ENCODE assay signal across 17 cellular contexts in the genomic region with DNA sequence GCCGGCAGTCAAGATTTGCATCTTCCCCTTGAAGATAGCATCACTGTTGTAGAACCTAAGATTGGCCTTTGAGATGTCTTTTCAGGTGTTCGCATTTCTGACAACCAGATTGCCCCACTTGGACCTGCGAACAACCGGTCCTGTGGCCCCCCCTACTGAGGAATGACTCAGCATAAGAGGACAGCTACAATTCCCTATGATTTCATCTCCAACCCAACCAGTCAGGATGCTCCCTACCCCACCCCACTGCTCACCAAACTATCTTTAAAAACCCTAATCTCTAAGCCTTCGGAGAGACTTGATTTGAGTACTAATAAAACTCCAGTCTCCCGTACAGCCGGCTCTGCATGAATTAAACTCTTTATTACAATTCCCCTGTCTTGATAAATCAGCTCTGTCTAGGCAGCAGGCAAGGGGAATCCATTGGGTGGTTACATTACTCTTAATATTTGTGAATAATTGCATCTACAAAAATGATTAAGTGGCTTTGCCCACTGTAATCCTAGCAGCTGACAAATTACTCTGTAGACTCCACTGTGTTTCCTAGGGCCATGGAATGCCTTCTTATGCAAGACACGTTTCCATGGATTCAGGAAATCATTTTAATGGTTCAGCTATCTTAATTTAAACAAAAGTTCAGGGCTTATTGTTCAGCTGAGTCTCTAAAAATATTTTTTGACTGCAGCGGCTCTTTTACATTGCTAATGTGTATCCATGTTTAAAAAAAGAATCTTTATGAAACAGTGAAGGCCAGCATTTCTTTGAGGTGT.
DNase-seq lines count a peak whose midpoint lies in the region; ATAC-seq, FAIRE-seq and TF ChIP-seq lines count a peak whose summit lies in the region.
"Had no signal": no experiment of that assay in that cellular context is flagged by ENCODE, and none has a peak within 500 bp of the region (broad histone marks: within the 10 kb centered on the region; RNA-seq: fewer than 3 reads in every experiment).

No MANE protein-coding gene starts in this region.

- no peaks in the 10 kb centered on the region for H3K36me3 ChIP-seq in left ventricle myocardium inferior
- no peaks in the 10 kb centered on the region for H3K36me3 ChIP-seq in right atrium auricular region
- no peaks in the 10 kb centered on the region for H3K36me3 ChIP-seq in astrocyte (ENCODE audit: insufficient read depth, low read length)
- H3K36me3 ChIP-seq in sigmoid colon, result no peaks in the 10 kb centered on the region
- H3K36me3 ChIP-seq in uterus, result no peaks in the 10 kb centered on the region
- H3K36me3 ChIP-seq: stomach had no signal

- H4K20me1 ChIP-seq in astrocyte (ENCODE audit: insufficient read depth, low read length), result no peaks in the 10 kb centered on the region

- DNase-seq in left ventricle myocardium inferior (no peak), right atrium auricular region (ENCODE audit: low spot score) (no peak), astrocyte (ENCODE audit: low read depth) (peak; percentile 73), fibroblast of pulmonary artery (ENCODE audit: low read depth) (peak; percentile 70), sigmoid colon (no peak), uterus (no peak), left ventricle myocardium superior (no peak)
- DNase-seq: activated CD4-positive, alpha-beta T cell treated with anti-CD3 and anti-CD28 coated beads, Interleukin-2, amount 50 U/mL, for 1 hour; activated T-cell treated with anti-CD3 and anti-CD28 coated beads, Interleukin-2, amount 50 U/mL, for 24 hours; caudate nucleus; islet precursor cell; NCI-H187 treated with DMSO at 0.1 percent for 48 hours; NCI-H524; stimulated activated CD4-positive, alpha-beta T cell treated with anti-CD3 and anti-CD28 coated beads, Interleukin-15, amount 100 ng/mL, for 24 hours; stomach had no signal

- H3K27me3 Mint-ChIP-seq in astrocyte (ENCODE audit: low read depth, unreplicated experiment), result no peaks in the 10 kb centered on the region
- H3K27me3 Mint-ChIP-seq: activated T-cell treated with anti-CD3 and anti-CD28 coated beads, Interleukin-2, amount 50 U/mL, for 24 hours had no signal

- no peak for ATAC-seq in HG02884 (IDR thresholded peaks at IDR 0.05; ENCODE audit: unreplicated experiment)
- no peak for ATAC-seq in left ventricle myocardium superior
- ATAC-seq: activated naive CD4-positive, alpha-beta T cell treated with anti-CD3 and anti-CD28 coated beads, Interleukin-2, amount 50 U/mL, for 72 hours had no signal

- no peak overlapping the region for H2AFZ ChIP-seq in astrocyte (ENCODE audit: low read depth, low read length)

- intact Hi-C loops in left ventricle myocardium inferior (cut with micrococcal nuclease), result no loop called here
- intact Hi-C loops in sigmoid colon (cut with DNase I), result loop anchor here (10.0 kb wide), 2 partner anchors 176 to 326 kb away; no protein-coding TSS in a partner anchor
- intact Hi-C loops in uterus (cut with DNase I; ENCODE audit: low total_unique reads), result no loop called here
- intact Hi-C loops in left ventricle myocardium superior (cut with micrococcal nuclease), result no loop called here

- H3K4me1 Mint-ChIP-seq in astrocyte (ENCODE audit: low read depth, unreplicated experiment), result peaks cover 9% of the 10 kb centered on the region

- no peak for TF ChIP-seq EP300 in sigmoid colon (IDR thresholded peaks at IDR 0.05)

- H3K27ac ChIP-seq in left ventricle myocardium inferior (replicated peaks) (no peak overlapping the region), right atrium auricular region (no peak overlapping the region), astrocyte (ENCODE audit: low read depth, low read length) (no peak overlapping the region), sigmoid colon (peak overlapping the region in 3 of 4 donors; percentile 27 to 57 (median 34)), uterus (peak overlapping the region in 1 of 2 donors; percentile 19)
- H3K27ac ChIP-seq: stomach had no signal

- H3K79me2 ChIP-seq in astrocyte (ENCODE audit: insufficient read depth, low read length), result no peaks in the 10 kb centered on the region

- H3K36me3 Mint-ChIP-seq in astrocyte (ENCODE audit: low read depth, unreplicated experiment), result peaks cover 4% of the 10 kb centered on the region

- H3K4me2 ChIP-seq in astrocyte (ENCODE audit: low read length), result peak overlapping the region; percentile 36

- 85 to 89% methylated on average over 9 of the region's 9 CpGs for WGBS in sigmoid colon, 2 donors

- peak; percentile 15 for TF ChIP-seq CTCF in left ventricle myocardium inferior (IDR thresholded peaks at IDR 0.05; ENCODE audit: borderline replicate concordance)
- TF ChIP-seq CTCF in right atrium auricular region (IDR thresholded peaks at IDR 0.05), result no peak
- TF ChIP-seq CTCF in astrocyte (IDR thresholded peaks at IDR 0.05; ENCODE audit: insufficient read depth, low read depth, low read length), result no peak
- TF ChIP-seq CTCF in fibroblast of pulmonary artery (IDR thresholded peaks at IDR 0.05; ENCODE audit: low read length, missing control alignments), result no peak
- TF ChIP-seq CTCF in sigmoid colon (IDR thresholded peaks at IDR 0.05), result no peak
- no peak for TF ChIP-seq CTCF in uterus (IDR thresholded peaks at IDR 0.05)

- H3K4me3 Mint-ChIP-seq in astrocyte (ENCODE audit: unreplicated experiment), result no peak overlapping the region
- H3K4me3 Mint-ChIP-seq: activated T-cell treated with anti-CD3 and anti-CD28 coated beads, Interleukin-2, amount 50 U/mL, for 24 hours had no signal

- FAIRE-seq in astrocyte (lab: Jason Lieb, UNC), result peak; percentile 91

- H3K9me3 ChIP-seq in left ventricle myocardium inferior (replicated peaks), result no peaks in the 10 kb centered on the region
- no peaks in the 10 kb centered on the region for H3K9me3 ChIP-seq in right atrium auricular region
- no peaks in the 10 kb centered on the region for H3K9me3 ChIP-seq in astrocyte (ENCODE audit: insufficient read depth, low read depth, low read length)
- no peaks in the 10 kb centered on the region for H3K9me3 ChIP-seq in sigmoid colon
- no peaks in the 10 kb centered on the region for H3K9me3 ChIP-seq in uterus
- H3K9me3 ChIP-seq: stomach had no signal

- no peaks in the 10 kb centered on the region for H3K4me1 ChIP-seq in left ventricle myocardium inferior
- no peaks in the 10 kb centered on the region for H3K4me1 ChIP-seq in right atrium auricular region
- peaks cover 14% of the 10 kb centered on the region for H3K4me1 ChIP-seq in astrocyte (ENCODE audit: insufficient read depth, low read length)
- peaks cover 0 to 19% (median 6%) of the 10 kb centered on the region in 4 donors for H3K4me1 ChIP-seq in sigmoid colon
- no peaks in the 10 kb centered on the region for H3K4me1 ChIP-seq in uterus

- no peaks in the 10 kb centered on the region for H3K27me3 ChIP-seq in left ventricle myocardium inferior (ENCODE audit: low read depth)
- no peaks in the 10 kb centered on the region for H3K27me3 ChIP-seq in right atrium auricular region
- no peaks in the 10 kb centered on the region for H3K27me3 ChIP-seq in astrocyte (ENCODE audit: insufficient read depth, low read length)
- H3K27me3 ChIP-seq in sigmoid colon, result no peaks in the 10 kb centered on the region
- H3K27me3 ChIP-seq in uterus, result no peaks in the 10 kb centered on the region
- H3K27me3 ChIP-seq: stomach had no signal

- no peaks in the 10 kb centered on the region for H3K9me3 Mint-ChIP-seq in astrocyte (ENCODE audit: unreplicated experiment)
- H3K9me3 Mint-ChIP-seq: activated naive CD4-positive, alpha-beta T cell treated with anti-CD3 and anti-CD28 coated beads, Interleukin-2, amount 50 U/mL, for 72 hours; activated T-cell treated with anti-CD3 and anti-CD28 coated beads, Interleukin-2, amount 50 U/mL, for 24 hours had no signal

- TF ChIP-seq POLR2A in sigmoid colon (IDR thresholded peaks at IDR 0.05) (no peak), uterus (IDR thresholded peaks at IDR 0.05) (no peak)

- no peak overlapping the region for H3K27ac Mint-ChIP-seq in astrocyte (ENCODE audit: unreplicated experiment)
- H3K27ac Mint-ChIP-seq: activated T-cell treated with anti-CD3 and anti-CD28 coated beads, Interleukin-2, amount 50 U/mL, for 24 hours had no signal

- H3K4me3 ChIP-seq in left ventricle myocardium inferior (no peak overlapping the region), right atrium auricular region (no peak overlapping the region), astrocyte (ENCODE audit: insufficient read depth, low read depth, low read length) (no peak overlapping the region), fibroblast of pulmonary artery (replicated peaks; ENCODE audit: low read depth, low read length) (no peak overlapping the region), sigmoid colon (no peak overlapping the region), uterus (no peak overlapping the region)
- H3K4me3 ChIP-seq: stomach had no signal

- H3K9ac ChIP-seq in astrocyte (ENCODE audit: low read length), result no peak overlapping the region

Comparison
In these comparisons a context has a peak if more than half of its experiments do, and no peak if none do; other contexts are left out.
1. DNase-seq: peak in astrocyte (single experiment) and fibroblast of pulmonary artery (single experiment); none in left ventricle myocardium inferior (single experiment), right atrium auricular region (single experiment), sigmoid colon (single experiment), uterus (0 of 2) and left ventricle myocardium superior (single experiment).
2. H3K27ac ChIP-seq: peak in sigmoid colon (3 of 4); none in left ventricle myocardium inferior (single experiment), right atrium auricular region (0 of 2) and astrocyte (single experiment).